In genomic region chr6:150435360-150435759, GRCh38 we compare ENCODE assay signal across 32 cellular contexts.
"Had no signal": no experiment of that assay in that cellular context is flagged by ENCODE, and none has a peak within 500 bp of the region (broad histone marks: within the 10 kb centered on the region; RNA-seq: fewer than 3 reads in every experiment).

No MANE protein-coding gene starts in this region.

- DNase-seq: activated B cell treated with CpG ODN at 0.5 μM for 24 hours; activated CD4-positive, alpha-beta memory T cell treated with anti-CD3 and anti-CD28 coated beads for 36 hours; activated CD4-positive, alpha-beta memory T cell treated with anti-CD3 and anti-CD28 coated beads, Interleukin-2, amount 10 ng/mL, durations not matched to agents 7 days and 5 days; activated CD4-positive, alpha-beta T cell treated with anti-CD3 and anti-CD28 coated beads for 1 hour; activated CD4-positive, alpha-beta T cell treated with anti-CD3 and anti-CD28 coated beads for 36 hours; activated CD4-positive, alpha-beta T cell treated with anti-CD3 and anti-CD28 coated beads for 4 hours; activated CD4-positive, alpha-beta T cell treated with anti-CD3 and anti-CD28 coated beads for 48 hours; activated CD4-positive, alpha-beta T cell treated with anti-CD3 and anti-CD28 coated beads, Interleukin-2, amount 10 ng/mL, durations not matched to agents 24 days and 14 days; activated CD4-positive, alpha-beta T cell treated with anti-CD3 and anti-CD28 coated beads, Interleukin-2, amount 10 ng/mL, durations not matched to agents 7 days and 5 days; activated CD4-positive, alpha-beta T cell treated with anti-CD3 and anti-CD28 coated beads, Interleukin-2, amount 50 U/mL, for 1 hour; activated CD4-positive, alpha-beta T cell treated with anti-CD3 and anti-CD28 coated beads, Interleukin-2, amount 50 U/mL, for 4 hours; activated CD4-positive, alpha-beta T cell treated with anti-CD3 and anti-CD28 coated beads, Interleukin-2, amount 50 U/mL, for 48 hours; activated CD4-positive, CD25-positive, alpha-beta regulatory T cell; activated CD4-positive, CD25-positive, alpha-beta regulatory T cell treated with anti-CD3 and anti-CD28 coated beads, Interleukin-2, amount 50 U/mL, for 72 hours; activated CD8-positive, alpha-beta memory T cell treated with anti-CD3 and anti-CD28 coated beads for 24 hours; activated CD8-positive, alpha-beta memory T cell treated with anti-CD3 and anti-CD28 coated beads, Interleukin-2, amount 10 ng/mL, durations not matched to agents 7 days and 5 days; activated CD8-positive, alpha-beta memory T cell treated with anti-CD3 and anti-CD28 coated beads, Interleukin-2, amount 50 U/mL, for 4 hours; activated CD8-positive, alpha-beta memory T cell treated with anti-CD3 and anti-CD28 coated beads, Interleukin-2, amount 50 U/mL, for 48 hours; activated CD8-positive, alpha-beta T cell treated with anti-CD3 and anti-CD28 coated beads for 36 hours; activated CD8-positive, alpha-beta T cell treated with anti-CD3 and anti-CD28 coated beads, Interleukin-2, amount 10 ng/mL, durations not matched to agents 7 days and 5 days; activated T-cell treated with anti-CD3 and anti-CD28 coated beads for 4 hours; T-cell; T-helper 1 cell; T-helper 17 cell; T-helper 2 cell; T-helper 9 cell; T1000; WERI-Rb-1 had no signal

- FAIRE-seq: TTC549 had no signal

- H3K27ac ChIP-seq: VCaP, WERI-Rb-1 had no signal

- ATAC-seq: activated CD4-positive, alpha-beta T cell treated with anti-CD3 and anti-CD28 coated beads for 36 hours; activated CD4-positive, CD25-positive, alpha-beta regulatory T cell treated with anti-CD3 and anti-CD28 coated beads, Interleukin-2, amount 50 U/mL, for 24 hours; activated CD8-positive, alpha-beta memory T cell treated with anti-CD3 and anti-CD28 coated beads, Interleukin-2, amount 10 ng/mL, durations not matched to agents 7 days and 5 days; activated CD8-positive, alpha-beta T cell treated with anti-CD3 and anti-CD28 coated beads for 36 hours; activated CD8-positive, alpha-beta T cell treated with anti-CD3 and anti-CD28 coated beads, Interleukin-2, amount 10 ng/mL, durations not matched to agents 7 days and 5 days; T-cell; T-helper 17 cell; WTC11 had no signal

- H3K36me3 ChIP-seq: WERI-Rb-1 had no signal
